In the genomic region with DNA sequence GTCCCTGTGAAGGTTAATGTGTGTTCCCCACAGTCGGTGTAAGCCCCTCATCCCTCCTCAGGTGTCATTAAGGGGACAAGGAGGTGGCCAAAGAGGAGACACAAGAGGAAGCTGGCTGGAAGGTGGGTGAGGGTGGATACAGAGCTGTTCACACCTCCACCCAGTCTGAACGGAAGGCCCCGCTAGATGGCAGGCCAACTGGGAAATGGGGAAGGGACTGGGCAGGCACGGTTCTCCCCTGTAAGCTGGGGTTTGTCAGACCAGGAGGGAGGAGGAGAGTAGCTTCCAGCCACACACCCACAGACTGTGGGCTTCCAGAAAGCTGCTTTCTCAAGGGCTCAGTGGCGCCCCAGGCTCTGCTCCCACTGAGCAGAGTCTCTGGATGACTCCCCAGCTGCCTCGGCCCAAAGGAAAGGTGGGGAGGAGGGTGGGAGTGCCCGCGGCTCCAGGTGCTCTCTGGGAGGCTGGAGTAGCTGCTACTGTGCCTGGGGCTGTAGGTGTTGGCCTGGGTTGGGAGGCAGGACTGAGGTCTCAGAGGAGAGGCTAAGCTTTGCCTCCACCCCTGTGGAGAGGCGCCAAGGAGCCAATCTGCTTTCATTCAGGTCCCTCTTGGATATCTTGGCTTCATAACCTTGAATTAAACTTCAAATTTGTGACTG, we compare ENCODE assay signal across 20 cellular contexts. TPM values are rescaled to one million over a fixed set of nuclear protein-coding genes. Genes with fewer than 3 reads are reported as not detected.
"Had no signal": no experiment of that assay in that cellular context is flagged by ENCODE, and none has a peak within 500 bp of the region (broad histone marks: within the 10 kb centered on the region; RNA-seq: fewer than 3 reads in every experiment).

No MANE protein-coding gene starts in this region.

- H3K27me3 ChIP-seq: cardiac muscle cell, heart left ventricle, right atrium auricular region, tibial nerve had no signal

- H3K79me2 ChIP-seq: parathyroid adenoma had no signal

- H3K27ac Mint-ChIP-seq: activated CD8-positive, alpha-beta T cell treated with anti-CD3 and anti-CD28 coated beads, Interleukin-2, amount 10 ng/mL, durations not matched to agents 7 days and 5 days; activated naive CD8-positive, alpha-beta T cell treated with anti-CD3 and anti-CD28 coated beads, Interleukin-2, amount 50 U/mL, for 24 hours had no signal

- H3K4me3 Mint-ChIP-seq: activated CD8-positive, alpha-beta T cell treated with anti-CD3 and anti-CD28 coated beads, Interleukin-2, amount 10 ng/mL, durations not matched to agents 7 days and 5 days; activated naive CD8-positive, alpha-beta T cell treated with anti-CD3 and anti-CD28 coated beads, Interleukin-2, amount 50 U/mL, for 24 hours; neural crest cell had no signal

- DNase-seq: activated CD4-positive, alpha-beta T cell treated with anti-CD3 and anti-CD28 coated beads for 48 hours; activated CD8-positive, alpha-beta memory T cell treated with anti-CD3 and anti-CD28 coated beads, Interleukin-2, amount 50 U/mL, for 48 hours; activated CD8-positive, alpha-beta T cell treated with anti-CD3 and anti-CD28 coated beads, Interleukin-2, amount 10 ng/mL, durations not matched to agents 7 days and 5 days; activated naive CD4-positive, alpha-beta T cell treated with Interleukin-2 at 50 U/mL for 16 hours; activated naive CD8-positive, alpha-beta T cell treated with anti-CD3 and anti-CD28 coated beads, Interleukin-2, amount 50 U/mL, for 24 hours; heart left ventricle; kidney; left ventricle myocardium superior; stimulated activated CD4-positive, alpha-beta T cell treated with anti-CD3 and anti-CD28 coated beads, Interleukin-4, amount 100 ng/mL, for 4 hours; T-helper 1 cell had no signal

- H3K4me3 ChIP-seq: cardiac muscle cell, heart left ventricle, right atrium auricular region, skin epidermis, tibial nerve had no signal

- H3K9ac ChIP-seq: parathyroid adenoma had no signal

- H3K27ac ChIP-seq: cardiac muscle cell, heart left ventricle, parathyroid adenoma, right atrium auricular region, skin epidermis, tibial nerve, VCaP had no signal

- H3K9me3 Mint-ChIP-seq: activated naive CD8-positive, alpha-beta T cell treated with anti-CD3 and anti-CD28 coated beads, Interleukin-2, amount 50 U/mL, for 24 hours; neural crest cell had no signal

- H3K4me1 ChIP-seq: right atrium auricular region, tibial nerve had no signal

- H3K9me3 ChIP-seq: heart left ventricle, right atrium auricular region, tibial nerve had no signal

- H3K36me3 ChIP-seq: cardiac muscle cell, heart left ventricle, right atrium auricular region, tibial nerve had no signal

- H3K27me3 Mint-ChIP-seq: activated naive CD8-positive, alpha-beta T cell treated with anti-CD3 and anti-CD28 coated beads, Interleukin-2, amount 50 U/mL, for 24 hours had no signal

- H3K4me1 Mint-ChIP-seq: activated naive CD8-positive, alpha-beta T cell treated with anti-CD3 and anti-CD28 coated beads, Interleukin-2, amount 50 U/mL, for 24 hours had no signal

RNA-seq across cellular contexts. Expression of a gene that starts 41.2 kb away (rescaled TPM):
- total RNA-seq: activated CD8-positive, alpha-beta T cell treated with anti-CD3 and anti-CD28 coated beads, Interleukin-2, amount 10 ng/mL, durations not matched to agents 7 days and 5 days; cardiac muscle cell; endothelial cell of umbilical vein; fibroblast of lung; myocyte had no signal
- polyA plus RNA-seq: endothelial cell of umbilical vein, fibroblast of lung had no signal
